Comparison of ENCODE assay signal across 8 cellular contexts in genomic region chr9:129143031-129143441, GRCh38. TPM values are rescaled to one million over a fixed set of nuclear protein-coding genes. Genes with fewer than 3 reads are reported as not detected.
DNase-seq lines count a peak whose midpoint lies in the region; ATAC-seq, FAIRE-seq and TF ChIP-seq lines count a peak whose summit lies in the region.

No MANE protein-coding gene starts in this region.

- peaks cover 9% of the 10 kb centered on the region for H4K20me1 ChIP-seq in GM23338 (replicated peaks; ENCODE audit: insufficient read depth)

- H3K4me1 ChIP-seq in GM23338 (ENCODE audit: insufficient read depth) (peaks cover 59% of the 10 kb centered on the region), mesodermal cell (ENCODE audit: control insufficient read depth, insufficient read depth, low read length, poor library complexity, severe bottlenecking) (peaks cover 93% of the 10 kb centered on the region)

- peak overlapping the region; percentile 47; the same call in 2 of the 3 replicates for H3K4me3 Mint-ChIP-seq in GM23338

- H2AFZ ChIP-seq in GM23338, result no peak overlapping the region

- no peaks in the 10 kb centered on the region for H3K9me3 Mint-ChIP-seq in GM23338

- H3K9me2 ChIP-seq in GM23338 (ENCODE audit: insufficient read depth), result no peaks in the 10 kb centered on the region

- peaks cover 5% of the 10 kb centered on the region for H3F3A ChIP-seq in GM23338 (replicated peaks; ENCODE audit: low read depth)

- H3K27me3 Mint-ChIP-seq in GM23338 (ENCODE audit: insufficient read depth, low read depth, poor library complexity), result peaks cover 39% of the 10 kb centered on the region

- FAIRE-seq in endometrium (lab: Jason Lieb, UNC), result peak; percentile 65

- no peaks in the 10 kb centered on the region for H3K27me3 ChIP-seq in GM23338 (ENCODE audit: insufficient read depth)

- peak overlapping the region; percentile 91 for H3K27ac ChIP-seq in GM23338 (ENCODE audit: low read depth)
- H3K27ac ChIP-seq in mesodermal cell (ENCODE audit: low read depth, low read length, severe bottlenecking), result peak overlapping the region; percentile 94

- H3K36me3 ChIP-seq in GM23338 (ENCODE audit: insufficient read depth) (peaks cover 6% of the 10 kb centered on the region), mesodermal cell (ENCODE audit: control insufficient read depth, insufficient read depth, low read length) (peaks cover 18% of the 10 kb centered on the region)

- TF ChIP-seq CTCF in GM23338 (conservative IDR thresholded peaks at IDR 0.05; ENCODE audit: low read depth in 2 of 2), result peak; percentile 92 to 94

- H3K4me2 ChIP-seq in GM23338, result peak overlapping the region; percentile 72

- no peaks in the 10 kb centered on the region for H3K9me3 ChIP-seq in mesodermal cell (ENCODE audit: control insufficient read depth, low read length)

- ATAC-seq in GM23338, result peak; percentile 25
- no peak for ATAC-seq in GM18907 (IDR thresholded peaks at IDR 0.05; ENCODE audit: unreplicated experiment)

- H3K79me2 ChIP-seq in GM23338 (replicated peaks; ENCODE audit: insufficient read depth), result peaks cover 8% of the 10 kb centered on the region

- peaks cover 34% of the 10 kb centered on the region for H3K36me3 Mint-ChIP-seq in GM23338 (ENCODE audit: low read depth)

- H3K27ac Mint-ChIP-seq in GM23338, result peak overlapping the region; percentile 89; the same call in 1 of the 2 replicates

- WGBS in mesodermal cell (ENCODE audit: insufficient coverage in 2 of 2), 2 experiments, result 17 to 60% methylated on average over 1 to 2 of the region's 2 CpGs

- peak overlapping the region; percentile 39 for H3K4me3 ChIP-seq in GM23338
- no peak overlapping the region for H3K4me3 ChIP-seq in mesodermal cell (ENCODE audit: extremely low read depth, insufficient read depth, low read length, poor library complexity, severe bottlenecking)

- peak; percentile 92 for DNase-seq in AG20443 (ENCODE audit: low spot score)
- peak; percentile 88 for DNase-seq in GM23338 (ENCODE audit: low spot score)
- peak; percentile 73 for DNase-seq in NCI-H69 (lab: John Stamatoyannopoulos, UW)
- DNase-seq in activated CD8-positive, alpha-beta memory T cell treated with anti-CD3 and anti-CD28 coated beads, Interleukin-2, amount 50 U/mL, for 1 hour (ENCODE audit: extremely low read depth), result peak; percentile 20
- peak; percentile 39 to 48 for DNase-seq in stimulated activated CD8-positive, alpha-beta memory T cell treated with anti-CD3 and anti-CD28 coated beads, Interleukin-15, amount 100 ng/mL, for 4 hours (ENCODE audit: low read depth in 2 of 2)

- peaks cover 80% of the 10 kb centered on the region for H3K4me1 Mint-ChIP-seq in GM23338

TF ChIP-seq in GM23338, 12 proteins besides CTCF, POLR2A, EP300 and RAD21:
- TF ChIP-seq REST (IDR thresholded peaks at IDR 0.05; ENCODE audit: unreplicated experiment), result no peak
- no peak for TF ChIP-seq JUNB (IDR thresholded peaks at IDR 0.05; ENCODE audit: unreplicated experiment)
- TF ChIP-seq NANOG (IDR thresholded peaks at IDR 0.05; ENCODE audit: borderline replicate concordance), result no peak
- TF ChIP-seq ETS1 (IDR thresholded peaks at IDR 0.05), result no peak
- TF ChIP-seq ZNF331 (CRISPR knock-in tag; IDR thresholded peaks at IDR 0.05; ENCODE audit: low read depth), result no peak
- no peak for TF ChIP-seq EZH2phosphoT487 (IDR thresholded peaks at IDR 0.05; ENCODE audit: unreplicated experiment)
- no peak for TF ChIP-seq STAT1 (IDR thresholded peaks at IDR 0.05; ENCODE audit: unreplicated experiment)
- TF ChIP-seq CREB1 (CRISPR knock-in tag; IDR thresholded peaks at IDR 0.05; ENCODE audit: low read depth), result no peak

RNA-seq across cellular contexts. Expression of gene PTPA, which starts 31.8 kb away (rescaled TPM):
- total RNA-seq in GM23338 (2014; rRNA removed; shearing (Covaris generic)), result 110 and 122 TPM in 2 replicates
- polyA plus RNA-seq in GM23338 (2016; fragmentation: Nextera tagmentation; extraction: Ambion mirVana), result 53.9 and 57.3 TPM in 2 replicates
- polyA plus RNA-seq in mesodermal cell (2013, experiment 1 of 2), result 128 TPM
- polyA plus RNA-seq in mesodermal cell (2013, experiment 2 of 2), result 108 TPM

RNA-seq across cellular contexts. Expression of gene CRAT, which starts 32.4 kb away (rescaled TPM):
- 9.9 TPM in 2 replicates for total RNA-seq in GM23338 (2014; rRNA removed; shearing (Covaris generic))
- polyA plus RNA-seq in GM23338 (2016; fragmentation: Nextera tagmentation; extraction: Ambion mirVana), result 3.7 and 4.6 TPM in 2 replicates
- 27.2 TPM for polyA plus RNA-seq in mesodermal cell (2013, experiment 1 of 2)
- 24.9 TPM for polyA plus RNA-seq in mesodermal cell (2013, experiment 2 of 2)

RNA-seq across cellular contexts. Expression of gene IER5L, which starts 35.0 kb away (rescaled TPM):
- 0.90 and 1.2 TPM in 2 replicates for total RNA-seq in GM23338 (2014; rRNA removed; shearing (Covaris generic))
- 0.19 and 0.24 TPM in 2 replicates for polyA plus RNA-seq in GM23338 (2016; fragmentation: Nextera tagmentation; extraction: Ambion mirVana)
- polyA plus RNA-seq in mesodermal cell (2013, experiment 1 of 2), result 75.6 TPM
- polyA plus RNA-seq in mesodermal cell (2013, experiment 2 of 2), result 55.6 TPM

Comparison
In these comparisons a context has a peak if more than half of its experiments do, and no peak if none do; other contexts are left out.
1. DNase-seq: peak in every context shown above with its lines; median percentile 92 in AG20443; 88 in GM23338; 73 in NCI-H69; 44 in stimulated activated CD8-positive, alpha-beta memory T cell treated with anti-CD3 and anti-CD28 coated beads, Interleukin-15, amount 100 ng/mL, for 4 hours; 20 in activated CD8-positive, alpha-beta memory T cell treated with anti-CD3 and anti-CD28 coated beads, Interleukin-2, amount 50 U/mL, for 1 hour.